ENCODE assay signal across 8 cellular contexts in genomic region chr9:97853056-97853843, GRCh38. TPM values are rescaled to one million over a fixed set of nuclear protein-coding genes. Genes with fewer than 3 reads are reported as not detected.
DNase-seq lines count a peak whose midpoint lies in the region; ATAC-seq, FAIRE-seq and TF ChIP-seq lines count a peak whose summit lies in the region.

TSS of gene FOXE1 (plus strand) at chr9:97853226. CDS start at chr9:97853915, 689 bp downstream.

- intact Hi-C loops in lower lobe of right lung (cut with DNase I) = no loop called here
- intact Hi-C loops in transverse colon (cut with DNase I; ENCODE audit: low total_unique reads) = no loop called here

- no peak for TF ChIP-seq POLR2A in transverse colon (IDR thresholded peaks at IDR 0.05)
- TF ChIP-seq POLR2A in GM12891 (IDR thresholded peaks at IDR 0.05; ENCODE audit: low read depth, low read length) = no peak

- ATAC-seq in lower lobe of right lung (peak; percentile 38 to 54), GM21529 (IDR thresholded peaks at IDR 0.05; ENCODE audit: unreplicated experiment) (no peak)

- TF ChIP-seq CTCF in lower lobe of right lung (IDR thresholded peaks at IDR 0.05) (no peak), transverse colon (IDR thresholded peaks at IDR 0.05) (no peak)

- H3K9me3 ChIP-seq in lower lobe of right lung (no peaks in the 10 kb centered on the region), transverse colon (no peaks in the 10 kb centered on the region)

- in situ Hi-C loops in transverse colon (cut with MboI; ENCODE audit: low pct_ligation_motif_present in 1 of 4, low pct_unique_long_range_greater_than_20kb in 1 of 4, low sequenced_read_pairs in 3 of 4) = no loop called here

- H3K4me3 Mint-ChIP-seq in activated naive CD4-positive, alpha-beta T cell treated with anti-CD3 and anti-CD28 coated beads, Interleukin-2, amount 50 U/mL, for 24 hours = peak within 1 kb of the TSS; percentile 93
- peak within 1 kb of the TSS; percentile 80 for H3K4me3 Mint-ChIP-seq in activated naive CD8-positive, alpha-beta T cell treated with anti-CD3 and anti-CD28 coated beads for 36 hours

- H3K4me1 Mint-ChIP-seq in activated naive CD4-positive, alpha-beta T cell treated with anti-CD3 and anti-CD28 coated beads, Interleukin-2, amount 50 U/mL, for 24 hours = peaks cover 25% of the 10 kb centered on the region
- H3K4me1 Mint-ChIP-seq in activated naive CD8-positive, alpha-beta T cell treated with anti-CD3 and anti-CD28 coated beads for 36 hours = peaks cover 26% of the 10 kb centered on the region

- H3K36me3 ChIP-seq in lower lobe of right lung (no peaks in the 10 kb centered on the region), transverse colon (no peaks in the 10 kb centered on the region)

- peaks cover 98% of the 10 kb centered on the region for H3K27me3 ChIP-seq in lower lobe of right lung (ENCODE audit: low read depth)
- peaks cover 100% of the 10 kb centered on the region for H3K27me3 ChIP-seq in transverse colon

- no peak for TF ChIP-seq EP300 in transverse colon (IDR thresholded peaks at IDR 0.05; ENCODE audit: low read depth)

- H3K36me3 Mint-ChIP-seq in activated naive CD4-positive, alpha-beta T cell treated with anti-CD3 and anti-CD28 coated beads, Interleukin-2, amount 50 U/mL, for 24 hours = no peaks in the 10 kb centered on the region
- H3K36me3 Mint-ChIP-seq in activated naive CD8-positive, alpha-beta T cell treated with anti-CD3 and anti-CD28 coated beads for 36 hours = no peaks in the 10 kb centered on the region

- H3K9me3 Mint-ChIP-seq in activated naive CD4-positive, alpha-beta T cell treated with anti-CD3 and anti-CD28 coated beads, Interleukin-2, amount 50 U/mL, for 24 hours = no peaks in the 10 kb centered on the region
- H3K9me3 Mint-ChIP-seq in activated naive CD8-positive, alpha-beta T cell treated with anti-CD3 and anti-CD28 coated beads for 36 hours = no peaks in the 10 kb centered on the region

- WGBS in transverse colon (ENCODE audit: low coverage in 1 of 2), 2 donors = 3% methylated on average over 46 of the region's 83 CpGs; no CpG with 5 or more reads in 1 of the 2 donors

- H3K27ac Mint-ChIP-seq in activated naive CD4-positive, alpha-beta T cell treated with anti-CD3 and anti-CD28 coated beads, Interleukin-2, amount 50 U/mL, for 24 hours = peak within 1 kb of the TSS; percentile 70
- H3K27ac Mint-ChIP-seq in activated naive CD8-positive, alpha-beta T cell treated with anti-CD3 and anti-CD28 coated beads for 36 hours = no peak within 1 kb of the TSS

- no peak for DNase-seq in activated naive CD4-positive, alpha-beta T cell treated with anti-CD3 and anti-CD28 coated beads, Interleukin-2, amount 50 U/mL, for 16 hours
- DNase-seq in activated naive CD8-positive, alpha-beta T cell treated with anti-CD3 and anti-CD28 coated beads for 36 hours = no peak
- no peak for DNase-seq in lower lobe of right lung
- DNase-seq in transverse colon = no peak
- no peak for DNase-seq in GM12891 (ENCODE audit: insufficient read length, low spot score)
- DNase-seq in DMS79 treated with DMSO at 0.1 percent for 48 hours (lab: John Stamatoyannopoulos, UW) = no peak

- peaks cover 61% of the 10 kb centered on the region for H3K27me3 Mint-ChIP-seq in activated naive CD4-positive, alpha-beta T cell treated with anti-CD3 and anti-CD28 coated beads, Interleukin-2, amount 50 U/mL, for 24 hours
- H3K27me3 Mint-ChIP-seq in activated naive CD8-positive, alpha-beta T cell treated with anti-CD3 and anti-CD28 coated beads for 36 hours = peaks cover 90% of the 10 kb centered on the region

- FAIRE-seq in GM12891 (lab: Jason Lieb, UNC) = no peak

- H3K4me1 ChIP-seq in lower lobe of right lung (peaks cover 30% of the 10 kb centered on the region), transverse colon (peaks cover 4 to 44% (median 22%) of the 10 kb centered on the region in 4 donors)

- no peak within 1 kb of the TSS for H3K27ac ChIP-seq in lower lobe of right lung
- no peak within 1 kb of the TSS for H3K27ac ChIP-seq in transverse colon

- H3K4me3 ChIP-seq in lower lobe of right lung = peak within 1 kb of the TSS; percentile 46
- H3K4me3 ChIP-seq in transverse colon = peak within 1 kb of the TSS in 3 of 4 donors; percentile 13 to 50 (median 29)

TF ChIP-seq in GM12891, 5 proteins besides CTCF, POLR2A, EP300 and RAD21:
- TF ChIP-seq PAX5 (IDR thresholded peaks at IDR 0.05; ENCODE audit: insufficient read depth, low read length, severe bottlenecking) (no peak), POLR2AphosphoS5 (IDR thresholded peaks at IDR 0.05; ENCODE audit: low read depth, low read length) (no peak), TAF1 (IDR thresholded peaks at IDR 0.05; ENCODE audit: low read depth, low read length) (no peak), SPI1 (IDR thresholded peaks at IDR 0.05; ENCODE audit: low read depth, low read length) (no peak), POU2F2 (IDR thresholded peaks at IDR 0.05; ENCODE audit: low read depth, low read length) (no peak)

RNA-seq across cellular contexts. Expression of gene FOXE1, which starts in this region (rescaled TPM):
- total RNA-seq in activated naive CD8-positive, alpha-beta T cell treated with anti-CD3 and anti-CD28 coated beads for 36 hours = not detected
- total RNA-seq in lower lobe of right lung = not detected
- not detected for total RNA-seq in transverse colon
- polyA plus RNA-seq in GM12891 (2012; ENCODE audit: low read depth, missing spikeins) = not detected

Comparison
In these comparisons a context has a peak if more than half of its experiments do, and no peak if none do; other contexts are left out.
1. Peak in ATAC-seq and H3K4me3 ChIP-seq in lower lobe of right lung; RNA of the gene not detected or under 1 TPM.